6 cellular contexts compared by ENCODE assay signal in the genomic region with DNA sequence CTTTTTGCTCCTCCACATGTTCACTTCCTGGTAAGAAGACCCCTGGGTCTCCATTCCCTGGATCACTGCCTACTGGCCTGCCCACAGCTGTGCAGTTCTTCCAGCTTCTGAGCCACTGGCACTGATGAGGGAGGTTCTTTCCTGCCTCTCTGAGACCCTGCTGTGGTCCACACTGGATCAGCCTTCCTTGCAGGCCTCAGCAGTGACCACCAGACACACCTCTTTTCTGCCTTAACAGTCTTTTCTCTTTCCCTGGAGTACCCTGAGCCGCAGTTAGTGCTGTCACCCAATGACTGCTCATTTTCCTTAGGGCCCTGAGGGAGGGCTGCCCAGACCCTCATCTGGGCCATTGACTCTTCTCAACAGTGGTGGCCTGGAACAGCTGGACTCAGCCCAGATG. TPM values are rescaled to one million over a fixed set of nuclear protein-coding genes. Genes with fewer than 3 reads are reported as not detected.
"Had no signal": no experiment of that assay in that cellular context is flagged by ENCODE, and none has a peak within 500 bp of the region (broad histone marks: within the 10 kb centered on the region; RNA-seq: fewer than 3 reads in every experiment).

No MANE protein-coding gene starts in this region.

- H3K27me3 Mint-ChIP-seq: IgD-negative memory B cell had no signal

- H3K4me1 Mint-ChIP-seq: GM23338, H9, IgD-negative memory B cell had no signal

- H3K36me3 Mint-ChIP-seq: IgD-negative memory B cell had no signal

- H2AFZ ChIP-seq: GM23338 had no signal

- H3K27ac Mint-ChIP-seq: GM23338, H9 had no signal

- ATAC-seq: GM23338 had no signal

- H3K4me3 ChIP-seq: GM23338 had no signal

- H3K9me3 Mint-ChIP-seq: H9 had no signal

- DNase-seq: H9, HCEC 1CT, KBM-7 had no signal

- H3K4me3 Mint-ChIP-seq: GM23338, H9, IgD-negative memory B cell had no signal

- H3K4me2 ChIP-seq: GM23338 had no signal

RNA-seq across cellular contexts. Expression of a gene that starts 32.9 kb away (rescaled TPM):
- total RNA-seq: HT-29 had no signal
- polyA plus RNA-seq: IgD-negative memory B cell had no signal
